In the genomic region with DNA sequence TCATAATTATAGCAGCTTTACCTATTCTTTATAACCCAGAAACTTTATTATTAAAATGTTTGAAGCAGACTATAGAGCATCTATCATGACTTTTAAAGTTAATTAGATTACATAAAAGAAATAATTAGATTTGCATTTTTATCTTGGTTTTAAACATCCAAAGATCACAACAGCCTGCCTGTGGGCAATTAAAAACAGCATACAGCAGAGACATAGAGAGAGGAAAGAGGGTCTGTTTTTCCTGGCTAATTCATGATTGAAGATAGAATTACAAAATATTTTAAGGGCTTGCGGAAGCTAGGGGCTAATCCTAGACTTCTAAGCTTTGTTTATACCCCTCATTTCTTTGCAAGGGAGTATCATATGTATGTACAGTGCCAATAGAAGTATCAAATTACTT, we compare ENCODE assay signal across 16 cellular contexts.
"Had no signal": no experiment of that assay in that cellular context is flagged by ENCODE, and none has a peak within 500 bp of the region (broad histone marks: within the 10 kb centered on the region; RNA-seq: fewer than 3 reads in every experiment).

No MANE protein-coding gene starts in this region.

- ATAC-seq: gastroesophageal sphincter; left colon; left ventricle myocardium superior; naive thymus-derived CD4-positive, alpha-beta T cell; right lobe of liver had no signal

- H3K9me3 ChIP-seq: esophagus squamous epithelium, gastroesophageal sphincter, prostate gland, right lobe of liver had no signal

- DNase-seq: effector memory CD4-positive, alpha-beta T cell; esophagus squamous epithelium; glutamatergic neuron; left colon; left ventricle myocardium superior; mesendoderm; naive thymus-derived CD4-positive, alpha-beta T cell; nephron progenitor cell; right lobe of liver; stimulated activated CD4-positive, alpha-beta T cell treated with anti-CD3 and anti-CD28 coated beads, Interleukin-2, amount 100 ng/mL, for 24 hours; stimulated activated naive CD4-positive, alpha-beta T cell treated with Interleukin-2 at 50 U/mL for 16 hours; trophoblast cell had no signal

- H3K4me1 ChIP-seq: esophagus squamous epithelium, gastroesophageal sphincter, parathyroid adenoma, prostate gland had no signal

- H3K4me3 ChIP-seq: esophagus squamous epithelium, gastroesophageal sphincter, lung, prostate gland, right lobe of liver had no signal

- H3K27me3 ChIP-seq: esophagus squamous epithelium, gastroesophageal sphincter, right lobe of liver had no signal

- H3K9ac ChIP-seq: parathyroid adenoma had no signal

- H3K36me3 ChIP-seq: esophagus squamous epithelium, gastroesophageal sphincter, prostate gland, right lobe of liver had no signal
